In genomic region chr12:49331360-49332222, GRCh38 we compare ENCODE assay signal across 1 cellular context.
TF ChIP-seq lines count a peak whose summit lies in the region.

No MANE protein-coding gene starts in this region.

TF ChIP-seq in HEK293, 187 proteins besides CTCF, POLR2A, EP300 and RAD21 (continued from another document):
- TF ChIP-seq, protein P1, sequence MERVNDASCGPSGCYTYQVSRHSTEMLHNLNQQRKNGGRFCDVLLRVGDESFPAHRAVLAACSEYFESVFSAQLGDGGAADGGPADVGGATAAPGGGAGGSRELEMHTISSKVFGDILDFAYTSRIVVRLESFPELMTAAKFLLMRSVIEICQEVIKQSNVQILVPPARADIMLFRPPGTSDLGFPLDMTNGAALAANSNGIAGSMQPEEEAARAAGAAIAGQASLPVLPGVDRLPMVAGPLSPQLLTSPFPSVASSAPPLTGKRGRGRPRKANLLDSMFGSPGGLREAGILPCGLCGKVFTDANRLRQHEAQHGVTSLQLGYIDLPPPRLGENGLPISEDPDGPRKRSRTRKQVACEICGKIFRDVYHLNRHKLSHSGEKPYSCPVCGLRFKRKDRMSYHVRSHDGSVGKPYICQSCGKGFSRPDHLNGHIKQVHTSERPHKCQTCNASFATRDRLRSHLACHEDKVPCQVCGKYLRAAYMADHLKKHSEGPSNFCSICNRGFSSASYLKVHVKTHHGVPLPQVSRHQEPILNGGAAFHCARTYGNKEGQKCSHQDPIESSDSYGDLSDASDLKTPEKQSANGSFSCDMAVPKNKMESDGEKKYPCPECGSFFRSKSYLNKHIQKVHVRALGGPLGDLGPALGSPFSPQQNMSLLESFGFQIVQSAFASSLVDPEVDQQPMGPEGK (tag by site-specific recombination; IDR thresholded peaks at IDR 0.05): peak; percentile 66
- TF ChIP-seq ZNF660 (tag by site-specific recombination; IDR thresholded peaks at IDR 0.05): peak; percentile 53; the same call in 1 of the 2 replicates
- TF ChIP-seq ZNF654 (tag by site-specific recombination; IDR thresholded peaks at IDR 0.05; ENCODE audit: low read depth): peak; percentile 93
- TF ChIP-seq IKZF3 (tag by site-specific recombination; IDR thresholded peaks at IDR 0.05): peak; percentile 76
- TF ChIP-seq ZNF18 (tag by site-specific recombination; IDR thresholded peaks at IDR 0.05): no peak
- TF ChIP-seq ZIC2 (tag by site-specific recombination; IDR thresholded peaks at IDR 0.05): peak; percentile 97
- TF ChIP-seq ZNF561 (tag by site-specific recombination; IDR thresholded peaks at IDR 0.05; ENCODE audit: borderline replicate concordance): peak; percentile 67; the same call in 1 of the 2 replicates
- peak; percentile 70 for TF ChIP-seq ZFHX2 (tag by site-specific recombination; conservative IDR thresholded peaks at IDR 0.05)
- peak; percentile 61 for TF ChIP-seq ZBTB8A (tag by site-specific recombination; IDR thresholded peaks at IDR 0.05)
- peak; percentile 92 for TF ChIP-seq GLIS1 (tag by site-specific recombination; IDR thresholded peaks at IDR 0.05)
- TF ChIP-seq, protein P2, sequence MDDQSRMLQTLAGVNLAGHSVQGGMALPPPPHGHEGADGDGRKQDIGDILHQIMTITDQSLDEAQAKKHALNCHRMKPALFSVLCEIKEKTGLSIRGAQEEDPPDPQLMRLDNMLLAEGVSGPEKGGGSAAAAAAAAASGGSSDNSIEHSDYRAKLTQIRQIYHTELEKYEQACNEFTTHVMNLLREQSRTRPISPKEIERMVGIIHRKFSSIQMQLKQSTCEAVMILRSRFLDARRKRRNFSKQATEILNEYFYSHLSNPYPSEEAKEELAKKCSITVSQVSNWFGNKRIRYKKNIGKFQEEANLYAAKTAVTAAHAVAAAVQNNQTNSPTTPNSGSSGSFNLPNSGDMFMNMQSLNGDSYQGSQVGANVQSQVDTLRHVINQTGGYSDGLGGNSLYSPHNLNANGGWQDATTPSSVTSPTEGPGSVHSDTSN (CRISPR knock-in tag; IDR thresholded peaks at IDR 0.05): no peak
- peak; percentile 36 for TF ChIP-seq KLF1 (tag by site-specific recombination; IDR thresholded peaks at IDR 0.05)
- TF ChIP-seq ZBTB6 (tag by site-specific recombination; IDR thresholded peaks at IDR 0.05): no peak
- TF ChIP-seq KLF9 (tag by site-specific recombination; IDR thresholded peaks at IDR 0.05; ENCODE audit: low read depth): peak; percentile 79
- TF ChIP-seq, protein P3, sequence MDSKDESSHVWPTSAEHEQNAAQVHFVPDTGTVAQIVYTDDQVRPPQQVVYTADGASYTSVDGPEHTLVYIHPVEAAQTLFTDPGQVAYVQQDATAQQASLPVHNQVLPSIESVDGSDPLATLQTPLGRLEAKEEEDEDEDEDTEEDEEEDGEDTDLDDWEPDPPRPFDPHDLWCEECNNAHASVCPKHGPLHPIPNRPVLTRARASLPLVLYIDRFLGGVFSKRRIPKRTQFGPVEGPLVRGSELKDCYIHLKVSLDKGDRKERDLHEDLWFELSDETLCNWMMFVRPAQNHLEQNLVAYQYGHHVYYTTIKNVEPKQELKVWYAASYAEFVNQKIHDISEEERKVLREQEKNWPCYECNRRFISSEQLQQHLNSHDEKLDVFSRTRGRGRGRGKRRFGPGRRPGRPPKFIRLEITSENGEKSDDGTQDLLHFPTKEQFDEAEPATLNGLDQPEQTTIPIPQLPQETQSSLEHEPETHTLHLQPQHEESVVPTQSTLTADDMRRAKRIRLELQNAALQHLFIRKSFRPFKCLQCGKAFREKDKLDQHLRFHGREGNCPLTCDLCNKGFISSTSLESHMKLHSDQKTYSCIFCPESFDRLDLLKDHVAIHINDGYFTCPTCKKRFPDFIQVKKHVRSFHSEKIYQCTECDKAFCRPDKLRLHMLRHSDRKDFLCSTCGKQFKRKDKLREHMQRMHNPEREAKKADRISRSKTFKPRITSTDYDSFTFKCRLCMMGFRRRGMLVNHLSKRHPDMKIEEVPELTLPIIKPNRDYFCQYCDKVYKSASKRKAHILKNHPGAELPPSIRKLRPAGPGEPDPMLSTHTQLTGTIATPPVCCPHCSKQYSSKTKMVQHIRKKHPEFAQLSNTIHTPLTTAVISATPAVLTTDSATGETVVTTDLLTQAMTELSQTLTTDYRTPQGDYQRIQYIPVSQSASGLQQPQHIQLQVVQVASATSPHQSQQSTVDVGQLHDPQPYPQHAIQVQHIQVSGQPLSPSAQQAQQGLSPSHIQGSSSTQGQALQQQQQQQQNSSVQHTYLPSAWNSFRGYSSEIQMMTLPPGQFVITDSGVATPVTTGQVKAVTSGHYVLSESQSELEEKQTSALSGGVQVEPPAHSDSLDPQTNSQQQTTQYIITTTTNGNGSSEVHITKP (tag by site-specific recombination; IDR thresholded peaks at IDR 0.05): peak; percentile 37; the same call in 1 of the 2 replicates
- peak; percentile 62 for TF ChIP-seq GLIS2 (tag by site-specific recombination; IDR thresholded peaks at IDR 0.05)
- peak; percentile 45; the same call in 1 of the 2 replicates for TF ChIP-seq ZNF600 (tag by site-specific recombination; IDR thresholded peaks at IDR 0.05)
- peak; percentile 55; the same call in 1 of the 2 replicates for TF ChIP-seq EGR2 (tag by site-specific recombination; IDR thresholded peaks at IDR 0.05; ENCODE audit: low read depth)
